ENCODE assay signal across 35 cellular contexts in the genomic region with DNA sequence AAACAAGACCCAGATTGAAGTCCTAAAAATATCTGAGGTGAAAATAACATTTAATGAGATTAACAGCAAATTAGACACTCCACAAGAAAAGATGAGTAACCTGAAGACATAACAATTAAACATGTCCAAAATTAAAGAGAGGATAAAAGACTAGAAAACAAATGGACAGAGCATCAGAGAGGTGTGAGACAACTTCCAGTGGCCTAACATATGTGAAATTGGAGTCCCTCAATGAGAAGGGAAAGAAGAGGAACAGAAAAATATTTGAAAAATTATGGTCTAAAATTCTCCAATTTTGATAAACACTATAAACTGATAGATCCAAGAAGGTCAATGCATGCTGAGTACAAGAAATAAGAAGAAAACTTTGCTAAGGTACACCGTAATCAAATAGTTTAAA.
"Had no signal": no experiment of that assay in that cellular context is flagged by ENCODE, and none has a peak within 500 bp of the region (broad histone marks: within the 10 kb centered on the region; RNA-seq: fewer than 3 reads in every experiment).

No MANE protein-coding gene starts in this region.

- H3K36me3 ChIP-seq: MG63 had no signal

- H3K4me3 ChIP-seq: MG63 had no signal

- H3K9me3 ChIP-seq: MG63 had no signal

- DNase-seq: Karpas-422, Kasumi-1, MG63, MM.1S, MV-4-11, NCI-H1048, NCI-H1092, NCI-H1092 treated with DMSO at 0.1 percent for 48 hours, NCI-H1105, NCI-H1105 treated with DMSO at 0.1 percent for 48 hours, NCI-H1417, NCI-H1417 treated with DMSO at 0.1 percent for 48 hours, NCI-H1436, NCI-H1436 treated with DMSO at 0.1 percent for 48 hours, NCI-H146, NCI-H1694, NCI-H1694 treated with DMSO at 0.1 percent for 48 hours, NCI-H187, NCI-H187 treated with DMSO at 0.1 percent for 48 hours, NCI-H1930, NCI-H2029, NCI-H2029 treated with DMSO at 0.1 percent for 48 hours, NCI-H2081, NCI-H2081 treated with DMSO at 0.1 percent for 48 hours, NCI-H2107, NCI-H2171, NCI-H2171 treated with DMSO at 0.1 percent for 48 hours, NCI-H2227 treated with DMSO at 0.1 percent for 48 hours, NCI-H226, NCI-H345, NCI-H446, NCI-H446 treated with DMSO at 0.1 percent for 48 hours, NCI-H510A, NCI-H510A treated with DMSO at 0.1 percent for 48 hours, NCI-H524 had no signal
